34 cellular contexts compared by ENCODE assay signal in genomic region chr14:99542566-99542965, GRCh38.
"Had no signal": no experiment of that assay in that cellular context is flagged by ENCODE, and none has a peak within 500 bp of the region (broad histone marks: within the 10 kb centered on the region; RNA-seq: fewer than 3 reads in every experiment).

No MANE protein-coding gene starts in this region.

- H3K4me2 ChIP-seq: KMS-11 had no signal

- H3K4me3 ChIP-seq: SJCRH30, SK-N-MC had no signal

- H3K27ac ChIP-seq: KMS-11, SJCRH30, SK-N-MC had no signal

- H3K9me3 ChIP-seq: SJCRH30 had no signal

- ATAC-seq: activated naive CD8-positive, alpha-beta T cell treated with anti-CD3 and anti-CD28 coated beads, Interleukin-2, amount 50 U/mL, for 24 hours; PC-3 had no signal

- FAIRE-seq: bronchial epithelial cell, RCC 7860, TTC549 had no signal

- H3K27me3 ChIP-seq: SJCRH30 had no signal

- H3K36me3 ChIP-seq: SJCRH30 had no signal

- H3K9ac ChIP-seq: KMS-11 had no signal

- DNase-seq: activated B cell treated with CpG ODN at 0.5 μM for 24 hours; activated CD4-positive, alpha-beta memory T cell treated with anti-CD3 and anti-CD28 coated beads for 36 hours; activated CD4-positive, alpha-beta T cell treated with anti-CD3 and anti-CD28 coated beads for 4 hours; activated CD4-positive, alpha-beta T cell treated with anti-CD3 and anti-CD28 coated beads, Interleukin-2, amount 50 U/mL, for 1 hour; activated CD4-positive, CD25-positive, alpha-beta regulatory T cell treated with anti-CD3 and anti-CD28 coated beads, Interleukin-2, amount 50 U/mL, for 72 hours; activated CD8-positive, alpha-beta memory T cell treated with anti-CD3 and anti-CD28 coated beads, Interleukin-2, amount 50 U/mL, for 4 hours; activated effector memory CD4-positive, alpha-beta T cell treated with Interleukin-2 at 50 U/mL for 16 hours; activated naive CD4-positive, alpha-beta T cell treated with anti-CD3 and anti-CD28 coated beads, Interleukin-2, amount 10 ng/mL, durations not matched to agents 7 days and 5 days; activated naive CD8-positive, alpha-beta T cell treated with anti-CD3 and anti-CD28 coated beads, Interleukin-2, amount 50 U/mL, for 24 hours; activated T-cell treated with anti-CD3 and anti-CD28 coated beads for 4 hours; activated T-cell treated with anti-CD3 and anti-CD28 coated beads, Interleukin-2, amount 50 U/mL, for 4 hours; anterior cingulate cortex; caudate nucleus; cerebellar nuclear complex; MM.1S; MV-4-11; NCI-H1092; NCI-H146; NCI-H187; NCI-H2029 treated with DMSO at 0.1 percent for 48 hours; NCI-H2107; NCI-H2171; NCI-H510A; NCI-H526; NCI-H748 treated with DMSO at 0.1 percent for 48 hours; NK-92 treated with Interleukin-12 subunit alpha and Interleukin-12 subunit beta, amount 100 ng/mL, for 24 hours; PC-3; SHP77 had no signal
